ENCODE assay signal across 1 cellular context in the genomic region with DNA sequence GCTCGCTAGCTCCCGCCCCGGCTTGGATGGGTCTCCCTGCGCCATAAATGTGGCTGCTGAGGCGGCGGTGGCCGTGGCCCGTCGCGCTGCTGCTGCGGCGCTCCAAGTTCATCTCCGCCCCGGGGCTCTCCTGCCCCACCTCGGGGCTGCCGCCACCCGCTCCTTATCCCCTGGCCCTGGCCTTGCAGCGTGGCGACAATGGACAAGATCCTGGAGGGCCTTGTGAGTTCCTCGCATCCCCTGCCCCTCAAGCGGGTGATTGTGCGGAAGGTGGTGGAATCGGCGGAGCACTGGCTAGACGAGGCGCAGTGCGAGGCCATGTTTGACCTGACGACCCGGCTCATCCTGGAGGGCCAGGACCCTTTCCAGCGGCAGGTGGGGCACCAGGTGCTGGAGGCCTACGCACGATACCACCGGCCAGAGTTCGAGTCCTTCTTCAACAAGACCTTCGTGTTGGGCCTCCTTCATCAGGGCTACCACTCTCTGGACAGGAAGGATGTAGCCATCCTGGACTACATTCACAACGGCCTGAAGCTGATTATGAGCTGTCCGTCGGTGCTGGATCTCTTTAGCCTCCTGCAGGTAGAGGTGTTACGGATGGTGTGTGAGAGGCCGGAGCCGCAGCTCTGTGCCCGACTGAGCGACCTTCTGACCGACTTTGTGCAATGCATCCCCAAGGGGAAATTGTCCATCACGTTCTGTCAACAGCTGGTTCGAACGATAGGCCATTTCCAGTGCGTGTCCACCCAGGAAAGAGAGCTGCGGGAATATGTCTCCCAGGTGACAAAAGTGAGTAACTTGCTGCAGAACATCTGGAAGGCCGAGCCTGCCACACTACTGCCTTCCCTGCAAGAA.
TF ChIP-seq lines count a peak whose summit lies in the region.

No MANE protein-coding gene starts in this region.

TF ChIP-seq in H1, 55 proteins besides CTCF, POLR2A, EP300 and RAD21:
- no peak for TF ChIP-seq SP4 (IDR thresholded peaks at IDR 0.05; ENCODE audit: low read length)
- no peak for TF ChIP-seq TAF7 (optimal IDR thresholded peaks at IDR 0.05; ENCODE audit: borderline replicate concordance, low read depth, low read length)
- TF ChIP-seq, protein P1, sequence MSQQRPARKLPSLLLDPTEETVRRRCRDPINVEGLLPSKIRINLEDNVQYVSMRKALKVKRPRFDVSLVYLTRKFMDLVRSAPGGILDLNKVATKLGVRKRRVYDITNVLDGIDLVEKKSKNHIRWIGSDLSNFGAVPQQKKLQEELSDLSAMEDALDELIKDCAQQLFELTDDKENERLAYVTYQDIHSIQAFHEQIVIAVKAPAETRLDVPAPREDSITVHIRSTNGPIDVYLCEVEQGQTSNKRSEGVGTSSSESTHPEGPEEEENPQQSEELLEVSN (IDR thresholded peaks at IDR 0.05): no peak; the same call in 1 of the 2 replicates
- TF ChIP-seq KDM4A (IDR thresholded peaks at IDR 0.05; ENCODE audit: low read depth, low read length, severe bottlenecking): peak; percentile 58
- TF ChIP-seq HDAC2 (IDR thresholded peaks at IDR 0.05; ENCODE audit: borderline replicate concordance in 1 of 2, low read depth in 2 of 2, low read length in 2 of 2): peak in 1 of 2 experiments; percentile 79; a peak in 1 of 4 replicates
- TF ChIP-seq EGR1 (IDR thresholded peaks at IDR 0.05; ENCODE audit: borderline replicate concordance, low read depth, low read length): no peak
- TF ChIP-seq POLR2AphosphoS5 (IDR thresholded peaks at IDR 0.05; ENCODE audit: low read depth, low read length): no peak
- TF ChIP-seq, protein P2, sequence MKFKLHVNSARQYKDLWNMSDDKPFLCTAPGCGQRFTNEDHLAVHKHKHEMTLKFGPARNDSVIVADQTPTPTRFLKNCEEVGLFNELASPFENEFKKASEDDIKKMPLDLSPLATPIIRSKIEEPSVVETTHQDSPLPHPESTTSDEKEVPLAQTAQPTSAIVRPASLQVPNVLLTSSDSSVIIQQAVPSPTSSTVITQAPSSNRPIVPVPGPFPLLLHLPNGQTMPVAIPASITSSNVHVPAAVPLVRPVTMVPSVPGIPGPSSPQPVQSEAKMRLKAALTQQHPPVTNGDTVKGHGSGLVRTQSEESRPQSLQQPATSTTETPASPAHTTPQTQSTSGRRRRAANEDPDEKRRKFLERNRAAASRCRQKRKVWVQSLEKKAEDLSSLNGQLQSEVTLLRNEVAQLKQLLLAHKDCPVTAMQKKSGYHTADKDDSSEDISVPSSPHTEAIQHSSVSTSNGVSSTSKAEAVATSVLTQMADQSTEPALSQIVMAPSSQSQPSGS (IDR thresholded peaks at IDR 0.05; ENCODE audit: low read length): no peak
- no peak for TF ChIP-seq TEAD4 (IDR thresholded peaks at IDR 0.05; ENCODE audit: low read depth, low read length)
- no peak for TF ChIP-seq SRF (IDR thresholded peaks at IDR 0.05; ENCODE audit: low read depth, low read length)
- TF ChIP-seq, protein P3, sequence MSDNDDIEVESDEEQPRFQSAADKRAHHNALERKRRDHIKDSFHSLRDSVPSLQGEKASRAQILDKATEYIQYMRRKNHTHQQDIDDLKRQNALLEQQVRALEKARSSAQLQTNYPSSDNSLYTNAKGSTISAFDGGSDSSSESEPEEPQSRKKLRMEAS (IDR thresholded peaks at IDR 0.05): peak; percentile 58
- no peak for TF ChIP-seq RXRA (IDR thresholded peaks at IDR 0.05; ENCODE audit: insufficient read depth, low read depth, low read length)
- TF ChIP-seq NRF1 (IDR thresholded peaks at IDR 0.05; ENCODE audit: low read depth, low read length): no peak
- no peak for TF ChIP-seq CTBP2 (IDR thresholded peaks at IDR 0.05; ENCODE audit: borderline replicate concordance, insufficient read depth, insufficient read length, low read length)
- TF ChIP-seq JUN (IDR thresholded peaks at IDR 0.05; ENCODE audit: low read depth, low read length): no peak
- no peak for TF ChIP-seq POU5F1 (IDR thresholded peaks at IDR 0.05; ENCODE audit: low read depth, low read length)
- TF ChIP-seq KDM1A (IDR thresholded peaks at IDR 0.05; ENCODE audit: borderline replicate concordance, low read length): no peak
- TF ChIP-seq GTF2F1 (IDR thresholded peaks at IDR 0.05; ENCODE audit: borderline replicate concordance, low read depth, low read length): no peak
- TF ChIP-seq TAF1 (IDR thresholded peaks at IDR 0.05; ENCODE audit: low read depth, low read length): no peak
- no peak for TF ChIP-seq SIX5 (IDR thresholded peaks at IDR 0.05; ENCODE audit: low read depth, low read length)
- TF ChIP-seq CREB1 (IDR thresholded peaks at IDR 0.05): peak; percentile 39; the same call in 1 of the 2 replicates
- TF ChIP-seq, protein P4, sequence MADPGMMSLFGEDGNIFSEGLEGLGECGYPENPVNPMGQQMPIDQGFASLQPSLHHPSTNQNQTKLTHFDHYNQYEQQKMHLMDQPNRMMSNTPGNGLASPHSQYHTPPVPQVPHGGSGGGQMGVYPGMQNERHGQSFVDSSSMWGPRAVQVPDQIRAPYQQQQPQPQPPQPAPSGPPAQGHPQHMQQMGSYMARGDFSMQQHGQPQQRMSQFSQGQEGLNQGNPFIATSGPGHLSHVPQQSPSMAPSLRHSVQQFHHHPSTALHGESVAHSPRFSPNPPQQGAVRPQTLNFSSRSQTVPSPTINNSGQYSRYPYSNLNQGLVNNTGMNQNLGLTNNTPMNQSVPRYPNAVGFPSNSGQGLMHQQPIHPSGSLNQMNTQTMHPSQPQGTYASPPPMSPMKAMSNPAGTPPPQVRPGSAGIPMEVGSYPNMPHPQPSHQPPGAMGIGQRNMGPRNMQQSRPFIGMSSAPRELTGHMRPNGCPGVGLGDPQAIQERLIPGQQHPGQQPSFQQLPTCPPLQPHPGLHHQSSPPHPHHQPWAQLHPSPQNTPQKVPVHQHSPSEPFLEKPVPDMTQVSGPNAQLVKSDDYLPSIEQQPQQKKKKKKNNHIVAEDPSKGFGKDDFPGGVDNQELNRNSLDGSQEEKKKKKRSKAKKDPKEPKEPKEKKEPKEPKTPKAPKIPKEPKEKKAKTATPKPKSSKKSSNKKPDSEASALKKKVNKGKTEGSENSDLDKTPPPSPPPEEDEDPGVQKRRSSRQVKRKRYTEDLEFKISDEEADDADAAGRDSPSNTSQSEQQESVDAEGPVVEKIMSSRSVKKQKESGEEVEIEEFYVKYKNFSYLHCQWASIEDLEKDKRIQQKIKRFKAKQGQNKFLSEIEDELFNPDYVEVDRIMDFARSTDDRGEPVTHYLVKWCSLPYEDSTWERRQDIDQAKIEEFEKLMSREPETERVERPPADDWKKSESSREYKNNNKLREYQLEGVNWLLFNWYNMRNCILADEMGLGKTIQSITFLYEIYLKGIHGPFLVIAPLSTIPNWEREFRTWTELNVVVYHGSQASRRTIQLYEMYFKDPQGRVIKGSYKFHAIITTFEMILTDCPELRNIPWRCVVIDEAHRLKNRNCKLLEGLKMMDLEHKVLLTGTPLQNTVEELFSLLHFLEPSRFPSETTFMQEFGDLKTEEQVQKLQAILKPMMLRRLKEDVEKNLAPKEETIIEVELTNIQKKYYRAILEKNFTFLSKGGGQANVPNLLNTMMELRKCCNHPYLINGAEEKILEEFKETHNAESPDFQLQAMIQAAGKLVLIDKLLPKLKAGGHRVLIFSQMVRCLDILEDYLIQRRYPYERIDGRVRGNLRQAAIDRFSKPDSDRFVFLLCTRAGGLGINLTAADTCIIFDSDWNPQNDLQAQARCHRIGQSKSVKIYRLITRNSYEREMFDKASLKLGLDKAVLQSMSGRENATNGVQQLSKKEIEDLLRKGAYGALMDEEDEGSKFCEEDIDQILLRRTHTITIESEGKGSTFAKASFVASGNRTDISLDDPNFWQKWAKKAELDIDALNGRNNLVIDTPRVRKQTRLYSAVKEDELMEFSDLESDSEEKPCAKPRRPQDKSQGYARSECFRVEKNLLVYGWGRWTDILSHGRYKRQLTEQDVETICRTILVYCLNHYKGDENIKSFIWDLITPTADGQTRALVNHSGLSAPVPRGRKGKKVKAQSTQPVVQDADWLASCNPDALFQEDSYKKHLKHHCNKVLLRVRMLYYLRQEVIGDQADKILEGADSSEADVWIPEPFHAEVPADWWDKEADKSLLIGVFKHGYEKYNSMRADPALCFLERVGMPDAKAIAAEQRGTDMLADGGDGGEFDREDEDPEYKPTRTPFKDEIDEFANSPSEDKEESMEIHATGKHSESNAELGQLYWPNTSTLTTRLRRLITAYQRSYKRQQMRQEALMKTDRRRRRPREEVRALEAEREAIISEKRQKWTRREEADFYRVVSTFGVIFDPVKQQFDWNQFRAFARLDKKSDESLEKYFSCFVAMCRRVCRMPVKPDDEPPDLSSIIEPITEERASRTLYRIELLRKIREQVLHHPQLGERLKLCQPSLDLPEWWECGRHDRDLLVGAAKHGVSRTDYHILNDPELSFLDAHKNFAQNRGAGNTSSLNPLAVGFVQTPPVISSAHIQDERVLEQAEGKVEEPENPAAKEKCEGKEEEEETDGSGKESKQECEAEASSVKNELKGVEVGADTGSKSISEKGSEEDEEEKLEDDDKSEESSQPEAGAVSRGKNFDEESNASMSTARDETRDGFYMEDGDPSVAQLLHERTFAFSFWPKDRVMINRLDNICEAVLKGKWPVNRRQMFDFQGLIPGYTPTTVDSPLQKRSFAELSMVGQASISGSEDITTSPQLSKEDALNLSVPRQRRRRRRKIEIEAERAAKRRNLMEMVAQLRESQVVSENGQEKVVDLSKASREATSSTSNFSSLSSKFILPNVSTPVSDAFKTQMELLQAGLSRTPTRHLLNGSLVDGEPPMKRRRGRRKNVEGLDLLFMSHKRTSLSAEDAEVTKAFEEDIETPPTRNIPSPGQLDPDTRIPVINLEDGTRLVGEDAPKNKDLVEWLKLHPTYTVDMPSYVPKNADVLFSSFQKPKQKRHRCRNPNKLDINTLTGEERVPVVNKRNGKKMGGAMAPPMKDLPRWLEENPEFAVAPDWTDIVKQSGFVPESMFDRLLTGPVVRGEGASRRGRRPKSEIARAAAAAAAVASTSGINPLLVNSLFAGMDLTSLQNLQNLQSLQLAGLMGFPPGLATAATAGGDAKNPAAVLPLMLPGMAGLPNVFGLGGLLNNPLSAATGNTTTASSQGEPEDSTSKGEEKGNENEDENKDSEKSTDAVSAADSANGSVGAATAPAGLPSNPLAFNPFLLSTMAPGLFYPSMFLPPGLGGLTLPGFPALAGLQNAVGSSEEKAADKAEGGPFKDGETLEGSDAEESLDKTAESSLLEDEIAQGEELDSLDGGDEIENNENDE (IDR thresholded peaks at IDR 0.05; ENCODE audit: insufficient replicate concordance, low read length): no peak
- TF ChIP-seq BRCA1 (IDR thresholded peaks at IDR 0.05; ENCODE audit: low read depth, low read length): no peak
- TF ChIP-seq ZNF274 (IDR thresholded peaks at IDR 0.05; ENCODE audit: borderline replicate concordance, extremely low read depth, low read length): no peak
- no peak for TF ChIP-seq RNF2 (IDR thresholded peaks at IDR 0.05; ENCODE audit: borderline replicate concordance, low read depth, low read length, missing control alignments, poor library complexity, severe bottlenecking)
- no peak for TF ChIP-seq BCL11A (IDR thresholded peaks at IDR 0.05; ENCODE audit: low read depth in 2 of 2, low read length in 2 of 2)
- TF ChIP-seq HDAC6 (IDR thresholded peaks at IDR 0.05; ENCODE audit: low read depth, low read length): no peak
- TF ChIP-seq YY1 (IDR thresholded peaks at IDR 0.05; ENCODE audit: low read depth, low read length): no peak
- TF ChIP-seq RBBP5 (IDR thresholded peaks at IDR 0.05; ENCODE audit: borderline replicate concordance, low read depth, low read length): peak; percentile 53
- no peak for TF ChIP-seq CHD2 (IDR thresholded peaks at IDR 0.05; ENCODE audit: low read length)
- no peak for TF ChIP-seq JUND (IDR thresholded peaks at IDR 0.05; ENCODE audit: low read length)
- no peak for TF ChIP-seq KDM5A (IDR thresholded peaks at IDR 0.05; ENCODE audit: low read length)
- peak; percentile 66 for TF ChIP-seq ASH2L (IDR thresholded peaks at IDR 0.05; ENCODE audit: low read length)
- TF ChIP-seq TBP (IDR thresholded peaks at IDR 0.05; ENCODE audit: low read depth, low read length): no peak
- TF ChIP-seq SIRT6 (IDR thresholded peaks at IDR 0.05; ENCODE audit: low read length): no peak
- no peak for TF ChIP-seq SP1 (IDR thresholded peaks at IDR 0.05; ENCODE audit: low read depth, low read length)
- TF ChIP-seq CBX5 (IDR thresholded peaks at IDR 0.05; ENCODE audit: low read depth, low read length): no peak
- TF ChIP-seq TCF12 (IDR thresholded peaks at IDR 0.05; ENCODE audit: low read depth, low read length): no peak
- peak in 1 of 2 experiments; percentile 33; a peak in 1 of 4 replicates for TF ChIP-seq SIN3A (conservative IDR thresholded peaks at IDR 0.05 in 1 of 2, IDR thresholded peaks at IDR 0.05 in 1 of 2; ENCODE audit: low read depth in 1 of 2, low read length in 2 of 2)
- peak; percentile 92 for TF ChIP-seq SAP30 (IDR thresholded peaks at IDR 0.05; ENCODE audit: insufficient read depth, insufficient replicate concordance, low read length)
- TF ChIP-seq EZH2 (IDR thresholded peaks at IDR 0.05; ENCODE audit: low read depth, low read length, severe bottlenecking): no peak
- TF ChIP-seq CEBPB (IDR thresholded peaks at IDR 0.05; ENCODE audit: low read depth, low read length): no peak
- TF ChIP-seq, protein P5, sequence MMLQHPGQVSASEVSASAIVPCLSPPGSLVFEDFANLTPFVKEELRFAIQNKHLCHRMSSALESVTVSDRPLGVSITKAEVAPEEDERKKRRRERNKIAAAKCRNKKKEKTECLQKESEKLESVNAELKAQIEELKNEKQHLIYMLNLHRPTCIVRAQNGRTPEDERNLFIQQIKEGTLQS (IDR thresholded peaks at IDR 0.05; ENCODE audit: insufficient read depth, low read depth, low read length): no peak
- no peak for TF ChIP-seq RFX5 (IDR thresholded peaks at IDR 0.05; ENCODE audit: borderline replicate concordance, low read depth, low read length)
- TF ChIP-seq SUZ12 (IDR thresholded peaks at IDR 0.05; ENCODE audit: low read length): no peak
- peak; percentile 60 for TF ChIP-seq PHF8 (conservative IDR thresholded peaks at IDR 0.05; ENCODE audit: low read depth, low read length)
- no peak for TF ChIP-seq MAFK (IDR thresholded peaks at IDR 0.05; ENCODE audit: low read depth, low read length)
- TF ChIP-seq, protein P6, sequence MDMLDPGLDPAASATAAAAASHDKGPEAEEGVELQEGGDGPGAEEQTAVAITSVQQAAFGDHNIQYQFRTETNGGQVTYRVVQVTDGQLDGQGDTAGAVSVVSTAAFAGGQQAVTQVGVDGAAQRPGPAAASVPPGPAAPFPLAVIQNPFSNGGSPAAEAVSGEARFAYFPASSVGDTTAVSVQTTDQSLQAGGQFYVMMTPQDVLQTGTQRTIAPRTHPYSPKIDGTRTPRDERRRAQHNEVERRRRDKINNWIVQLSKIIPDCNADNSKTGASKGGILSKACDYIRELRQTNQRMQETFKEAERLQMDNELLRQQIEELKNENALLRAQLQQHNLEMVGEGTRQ (IDR thresholded peaks at IDR 0.05; ENCODE audit: low read length): no peak
- TF ChIP-seq CHD1 (IDR thresholded peaks at IDR 0.05; ENCODE audit: low read depth, low read length): no peak
- no peak for TF ChIP-seq BACH1 (IDR thresholded peaks at IDR 0.05; ENCODE audit: low read length)
- TF ChIP-seq NANOG (IDR thresholded peaks at IDR 0.05; ENCODE audit: insufficient read depth, low read depth, low read length, poor library complexity, severe bottlenecking): no peak
- TF ChIP-seq FOSL1 (IDR thresholded peaks at IDR 0.05; ENCODE audit: insufficient read depth, low read depth, low read length): no peak
- TF ChIP-seq GABPA (IDR thresholded peaks at IDR 0.05; ENCODE audit: borderline replicate concordance, insufficient read depth, low read length): no peak
- TF ChIP-seq CBX8 (IDR thresholded peaks at IDR 0.05; ENCODE audit: borderline replicate concordance, low read depth, low read length): no peak
- no peak for TF ChIP-seq SP2 (IDR thresholded peaks at IDR 0.05; ENCODE audit: low read length)
TF ChIP-seq in H1: peak in this region for 9.
